Comparison of ENCODE assay signal across 8 cellular contexts in genomic region chr5:151214614-151215545, GRCh38. TPM values are rescaled to one million over a fixed set of nuclear protein-coding genes. Genes with fewer than 3 reads are reported as not detected.
DNase-seq lines count a peak whose midpoint lies in the region; ATAC-seq and TF ChIP-seq lines count a peak whose summit lies in the region.

No MANE protein-coding gene starts in this region.

- no peaks in the 10 kb centered on the region for H3K36me3 ChIP-seq in ACC112 (ENCODE audit: insufficient read depth, low read length)
- H3K36me3 ChIP-seq in uterus = no peaks in the 10 kb centered on the region

- H3K27ac Mint-ChIP-seq in immature natural killer cell = peak overlapping the region; percentile 94 to 99 (median 98)

- H2AFZ ChIP-seq in ACC112 (ENCODE audit: low read length, unreplicated experiment) = peak overlapping the region; percentile 47

- ATAC-seq in GM19025 (IDR thresholded peaks at IDR 0.05; ENCODE audit: low read depth, unreplicated experiment) (peak; percentile 46), HG03108 (IDR thresholded peaks at IDR 0.05; ENCODE audit: unreplicated experiment) (peak; percentile 55)

- no peaks in the 10 kb centered on the region for H3K79me2 ChIP-seq in ACC112 (ENCODE audit: control insufficient read depth, insufficient read depth, low read length, unreplicated experiment)

- H3K36me3 Mint-ChIP-seq in immature natural killer cell = peaks cover 7 to 18% (median 16%) of the 10 kb centered on the region in 3 donors

- intact Hi-C loops in uterus (cut with DNase I; ENCODE audit: low total_unique reads) = no loop called here

- DNase-seq in immature natural killer cell = peak; percentile 70 to 77 (median 74)
- DNase-seq in uterus = no peak
- DNase-seq in SHP77 treated with DMSO at 0.1 percent for 48 hours (lab: John Stamatoyannopoulos, UW) = no peak
- DNase-seq in NCI-H1694 (lab: John Stamatoyannopoulos, UW) = no peak

- H3K4me3 ChIP-seq in ACC112 (ENCODE audit: low read depth, low read length) (no peak overlapping the region), uterus (no peak overlapping the region)

- H3K27ac ChIP-seq in ACC112 (ENCODE audit: low read depth, low read length) (no peak overlapping the region), VCaP (0 out of 2 replicates have a peak overlapping the region, but pooled peaks have one; percentile 4), uterus (peak overlapping the region; percentile 43 to 68)

- TF ChIP-seq POLR2A in uterus (IDR thresholded peaks at IDR 0.05) = no peak

- TF ChIP-seq CTCF in VCaP (conservative IDR thresholded peaks at IDR 0.05) = no peak
- TF ChIP-seq CTCF in uterus (IDR thresholded peaks at IDR 0.05) = no peak

- H3K4me1 ChIP-seq in ACC112 (ENCODE audit: control insufficient read depth, insufficient read depth, low read length, unreplicated experiment) (peaks cover 13% of the 10 kb centered on the region), uterus (no peaks in the 10 kb centered on the region)

- peak overlapping the region; percentile 91 to 97 (median 94) for H3K4me3 Mint-ChIP-seq in immature natural killer cell

- H3K27me3 ChIP-seq in ACC112 (ENCODE audit: insufficient read depth, low read length) (no peaks in the 10 kb centered on the region), uterus (no peaks in the 10 kb centered on the region)

- H3K9me3 ChIP-seq in uterus = no peaks in the 10 kb centered on the region

- H3K4me1 Mint-ChIP-seq in immature natural killer cell = peaks cover 90 to 96% of the 10 kb centered on the region in 2 donors

- H3K27me3 Mint-ChIP-seq in immature natural killer cell (ENCODE audit: low read depth in 3 of 3) = peaks cover 1 to 18% (median 7%) of the 10 kb centered on the region in 3 donors

- no peaks in the 10 kb centered on the region for H3K9me3 Mint-ChIP-seq in immature natural killer cell

RNA-seq across cellular contexts. Expression of gene CCDC69, which starts 9.0 kb away (rescaled TPM):
- 100 to 1,000 TPM in 2 of 3 donors, 10 to 100 TPM in 1; 88.1 to 256 (median 149) TPM for polyA plus RNA-seq in immature natural killer cell
- 10 to 100 TPM; 19.5 to 76.2 (median 40.6) TPM for total RNA-seq in uterus

RNA-seq across cellular contexts. Expression of gene GM2A, which starts 38.1 kb away (rescaled TPM):
- polyA plus RNA-seq in immature natural killer cell = 1 to 10 TPM; 4.6 to 8.7 (median 5.2) TPM
- 10 to 100 TPM; 14.7 to 33.8 (median 23.8) TPM for total RNA-seq in uterus

RNA-seq across cellular contexts. Expression of gene ANXA6, which starts 57.3 kb away (rescaled TPM):
- polyA plus RNA-seq in immature natural killer cell = 100 to 1,000 TPM; 313 to 679 (median 395) TPM
- total RNA-seq in uterus = 100 to 1,000 TPM; 131 to 346 (median 252) TPM

Comparison
In these comparisons a context has a peak if more than half of its experiments do, and no peak if none do; other contexts are left out.
1. DNase-seq: peak in immature natural killer cell (3 of 3); none in uterus (0 of 2), SHP77 treated with DMSO at 0.1 percent for 48 hours (single experiment) and NCI-H1694 (single experiment).